In genomic region chr3:64405211-64405818, GRCh38 we compare ENCODE assay signal across 23 cellular contexts.
DNase-seq lines count a peak whose midpoint lies in the region; ATAC-seq and TF ChIP-seq lines count a peak whose summit lies in the region.
"Had no signal": no experiment of that assay in that cellular context is flagged by ENCODE, and none has a peak within 500 bp of the region (broad histone marks: within the 10 kb centered on the region; RNA-seq: fewer than 3 reads in every experiment).

No MANE protein-coding gene starts in this region.

- H3K27ac ChIP-seq in esophagus muscularis mucosa (replicated peaks in 1 of 4): no peak overlapping the region
- H3K27ac ChIP-seq: RWPE1 had no signal

- DNase-seq in NCI-H2171 treated with DMSO at 0.1 percent for 48 hours (lab: John Stamatoyannopoulos, UW) (peak; percentile 17), NCI-H2171 (lab: John Stamatoyannopoulos, UW) (no peak), esophagus muscularis mucosa (ENCODE audit: extremely low spot score) (peak; percentile 60), fibroblast of villous mesenchyme (ENCODE audit: low read depth) (peak; percentile 79), superior temporal gyrus (ENCODE audit: extremely low spot score) (peak; percentile 31), retina (no peak)
- DNase-seq: 8988T; CD4-positive, alpha-beta memory T cell; DMS53; EL; KG1; MV-4-11; NCI-H1694 treated with DMSO at 0.1 percent for 48 hours; NCI-H2227 treated with DMSO at 0.1 percent for 48 hours; NCI-H510A treated with DMSO at 0.1 percent for 48 hours; NCI-H774; PC-3; SIG-M5 had no signal

- H3K4me1 ChIP-seq in esophagus muscularis mucosa: no peaks in the 10 kb centered on the region

- TF ChIP-seq CTCF in esophagus muscularis mucosa (IDR thresholded peaks at IDR 0.05): no peak
- TF ChIP-seq CTCF in fibroblast of villous mesenchyme (IDR thresholded peaks at IDR 0.05; ENCODE audit: insufficient read depth, low read depth, low read length): no peak

- intact Hi-C loops in esophagus muscularis mucosa (cut with DNase I): no loop called here

- TF ChIP-seq EP300 in esophagus muscularis mucosa (IDR thresholded peaks at IDR 0.05): no peak

- no peaks in the 10 kb centered on the region for H3K36me3 ChIP-seq in esophagus muscularis mucosa

- H3K4me3 ChIP-seq in esophagus muscularis mucosa (no peak overlapping the region), fibroblast of villous mesenchyme (ENCODE audit: low read depth, low read length) (no peak overlapping the region)
- H3K4me3 ChIP-seq: GM12878 had no signal

- no peak for ATAC-seq in GM18519 (IDR thresholded peaks at IDR 0.05; ENCODE audit: low FRiP score, unreplicated experiment)
- ATAC-seq in HG03039 (IDR thresholded peaks at IDR 0.05; ENCODE audit: unreplicated experiment): no peak
- ATAC-seq: GM12878, HepG2, PC-3 had no signal

- no peaks in the 10 kb centered on the region for H3K27me3 ChIP-seq in esophagus muscularis mucosa

- TF ChIP-seq POLR2A in esophagus muscularis mucosa (IDR thresholded peaks at IDR 0.05; ENCODE audit: low read depth): no peak

- no peaks in the 10 kb centered on the region for H3K9me3 ChIP-seq in esophagus muscularis mucosa

- WGBS in esophagus muscularis mucosa: 77% methylated on average over 1 of the region's 1 CpG

Comparison
In these comparisons a context has a peak if more than half of its experiments do, and no peak if none do; other contexts are left out.
1. DNase-seq: peak in NCI-H2171 treated with DMSO at 0.1 percent for 48 hours (single experiment), esophagus muscularis mucosa (single experiment), fibroblast of villous mesenchyme (single experiment) and superior temporal gyrus (single experiment); none in NCI-H2171 (single experiment) and retina (single experiment).